ENCODE assay signal across 18 cellular contexts in the genomic region with DNA sequence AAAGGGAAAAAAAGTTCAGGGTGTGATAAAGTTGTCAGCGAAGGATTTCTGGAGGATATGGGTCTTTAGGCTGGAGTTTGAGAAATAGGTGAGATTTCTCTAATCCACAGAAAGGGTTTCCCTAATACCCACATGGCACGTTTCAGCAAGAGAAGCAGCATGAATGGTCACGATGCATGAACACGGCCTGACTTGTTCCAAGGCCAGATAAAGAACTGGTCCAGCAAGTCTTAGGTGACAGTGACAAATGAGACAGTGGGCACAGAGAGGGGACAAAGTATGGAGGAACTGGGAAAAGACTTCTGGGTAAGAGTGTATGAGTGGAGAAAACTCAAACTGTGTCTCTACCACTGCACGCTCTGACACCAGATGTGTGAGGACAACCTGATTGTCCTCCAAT.
DNase-seq lines count a peak whose midpoint lies in the region; ATAC-seq, FAIRE-seq and TF ChIP-seq lines count a peak whose summit lies in the region.
"Had no signal": no experiment of that assay in that cellular context is flagged by ENCODE, and none has a peak within 500 bp of the region (broad histone marks: within the 10 kb centered on the region; RNA-seq: fewer than 3 reads in every experiment).

No MANE protein-coding gene starts in this region.

- no peak overlapping the region for H3K27ac Mint-ChIP-seq in endodermal cell
- H3K27ac Mint-ChIP-seq: CD4-positive, alpha-beta memory T cell had no signal

- H3K27me3 Mint-ChIP-seq in endodermal cell (ENCODE audit: insufficient read depth), result peaks cover 19% of the 10 kb centered on the region

- DNase-seq in endodermal cell (peak; percentile 17), pancreas (peak in 4 of 6 donors; percentile 54 to 75 (median 65)), ureter (ENCODE audit: low spot score) (peak; percentile 79), right cardiac atrium (no peak), globus pallidus (ENCODE audit: low spot score) (no peak)
- no peak for DNase-seq in activated CD4-positive, alpha-beta T cell treated with anti-CD3 and anti-CD28 coated beads for 1 hour
- DNase-seq: BE2C; CD4-positive, alpha-beta memory T cell; DND-41; GF-D8; IMR-90 had no signal

- H3K27me3 ChIP-seq in endodermal cell (ENCODE audit: control insufficient read depth, insufficient read depth, low read length, poor library complexity, severe bottlenecking) (no peaks in the 10 kb centered on the region), pancreas (no peaks in the 10 kb centered on the region), right cardiac atrium (ENCODE audit: control insufficient read depth, insufficient read depth) (no peaks in the 10 kb centered on the region)

- TF ChIP-seq CTCF in endodermal cell (conservative IDR thresholded peaks at IDR 0.05) (no peak), pancreas (IDR thresholded peaks at IDR 0.05) (no peak)

- FAIRE-seq in pancreas (lab: Jason Lieb, UNC), result no peak
- FAIRE-seq: A204.1, GM19239, H1 had no signal

- ATAC-seq in pancreas (peak; percentile 90 to 94 (median 92)), right cardiac atrium (no peak)

- H3K4me1 Mint-ChIP-seq in endodermal cell, result peaks cover 14% of the 10 kb centered on the region

- H3K9ac ChIP-seq in endodermal cell (ENCODE audit: extremely low read depth, low read length, poor library complexity, severe bottlenecking), result no peak overlapping the region

- H3K36me3 ChIP-seq in endodermal cell (ENCODE audit: control insufficient read depth, insufficient read depth, low read length) (no peaks in the 10 kb centered on the region), pancreas (no peaks in the 10 kb centered on the region)
- H3K36me3 ChIP-seq: BE2C, HAP-1 had no signal

- intact Hi-C loops in pancreas (cut with DNase I), result no loop called here
- intact Hi-C loops in right cardiac atrium (cut with DNase I), result no loop called here

- H3K4me3 ChIP-seq in endodermal cell (ENCODE audit: low read length) (no peak overlapping the region), pancreas (no peak overlapping the region), right cardiac atrium (ENCODE audit: low read length) (no peak overlapping the region)
- H3K4me3 ChIP-seq: HAP-1 had no signal

- no peak for TF ChIP-seq EP300 in Ishikawa (IDR thresholded peaks at IDR 0.05; ENCODE audit: borderline replicate concordance)

- H3K4me1 ChIP-seq in endodermal cell (ENCODE audit: control insufficient read depth, insufficient read depth, low read length) (no peaks in the 10 kb centered on the region), pancreas (peaks cover 7 to 37% (median 18%) of the 10 kb centered on the region in 3 donors), right cardiac atrium (ENCODE audit: control insufficient read depth, insufficient read depth, low read length) (no peaks in the 10 kb centered on the region)
- H3K4me1 ChIP-seq: BE2C, HAP-1 had no signal

- H3K9me3 ChIP-seq in endodermal cell (ENCODE audit: control insufficient read depth, low read length) (peaks cover 10% of the 10 kb centered on the region), pancreas (no peaks in the 10 kb centered on the region), right cardiac atrium (ENCODE audit: control insufficient read depth, low read length) (no peaks in the 10 kb centered on the region)
- H3K9me3 ChIP-seq: BE2C, HAP-1 had no signal

- peaks cover 9% of the 10 kb centered on the region for H3K9me3 Mint-ChIP-seq in endodermal cell

- H3K27ac ChIP-seq in endodermal cell (ENCODE audit: low read depth, low read length), result no peak overlapping the region
- peak overlapping the region in 1 of 4 donors; percentile 45 for H3K27ac ChIP-seq in pancreas
- no peak overlapping the region for H3K27ac ChIP-seq in right cardiac atrium (ENCODE audit: low read length)
- H3K27ac ChIP-seq: C4-2B, HL-60 had no signal

- H3K36me3 Mint-ChIP-seq in endodermal cell (ENCODE audit: low read depth), result no peaks in the 10 kb centered on the region
- H3K36me3 Mint-ChIP-seq: CD4-positive, alpha-beta memory T cell had no signal

- 94 to 95% methylated on average over 3 to 5 of the region's 5 CpGs for WGBS in endodermal cell (ENCODE audit: insufficient coverage in 1 of 2, insufficient read length in 1 of 2), 2 experiments
- 26 to 33% methylated on average over 5 of the region's 5 CpGs for WGBS in pancreas, 2 donors
- 73% methylated on average over 5 of the region's 5 CpGs for WGBS in right cardiac atrium

- no peak overlapping the region for H3K4me3 Mint-ChIP-seq in endodermal cell
- H3K4me3 Mint-ChIP-seq: CD4-positive, alpha-beta memory T cell had no signal

- no peak for TF ChIP-seq RAD21 in Ishikawa (IDR thresholded peaks at IDR 0.05; ENCODE audit: low read depth)

TF ChIP-seq in Ishikawa, 13 proteins besides CTCF, POLR2A, EP300 and RAD21:
- no peak for TF ChIP-seq CREB1 (IDR thresholded peaks at IDR 0.05; ENCODE audit: low read depth)
- TF ChIP-seq, protein P1, sequence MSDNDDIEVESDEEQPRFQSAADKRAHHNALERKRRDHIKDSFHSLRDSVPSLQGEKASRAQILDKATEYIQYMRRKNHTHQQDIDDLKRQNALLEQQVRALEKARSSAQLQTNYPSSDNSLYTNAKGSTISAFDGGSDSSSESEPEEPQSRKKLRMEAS (IDR thresholded peaks at IDR 0.05), result 0 out of 2 replicates have a peak, but pooled peaks have one; percentile 13

Comparison
In these comparisons a context has a peak if more than half of its experiments do, and no peak if none do; other contexts are left out.
1. DNase-seq: peak in endodermal cell (single experiment), pancreas (4 of 6) and ureter (single experiment); none in right cardiac atrium (0 of 3), activated CD4-positive, alpha-beta T cell treated with anti-CD3 and anti-CD28 coated beads for 1 hour (single experiment) and globus pallidus (single experiment).
2. ATAC-seq: peak in pancreas (4 of 4); none in right cardiac atrium (0 of 2).